In genomic region chr16:79077391-79077790, GRCh38 we compare ENCODE assay signal across 28 cellular contexts.
"Had no signal": no experiment of that assay in that cellular context is flagged by ENCODE, and none has a peak within 500 bp of the region (broad histone marks: within the 10 kb centered on the region; RNA-seq: fewer than 3 reads in every experiment).

No MANE protein-coding gene starts in this region.

- H3K27me3 ChIP-seq: breast epithelium, foreskin keratinocyte, right atrium auricular region, uterus had no signal

- H3K27me3 Mint-ChIP-seq: central memory CD8-positive, alpha-beta T cell had no signal

- H3K9me3 Mint-ChIP-seq: central memory CD8-positive, alpha-beta T cell; dendritic cell treated with granulocyte-macrophage colony-stimulating factor and Interleukin-4, amounts not matched to agents 40 ng/mL and 50 ng/mL, for 4 days; endodermal cell; natural killer cell treated with Interleukin-12 subunit alpha and Interleukin-12 subunit beta and Interleukin-15 and Interleukin-18, amount 100 ng/mL, for 72 hours had no signal

- ATAC-seq: esophagus mucosa; foreskin keratinocyte; heart right ventricle; left lung; lower lobe of right lung; natural killer cell treated with Interleukin-12 subunit alpha and Interleukin-12 subunit beta and Interleukin-15 and Interleukin-18, amount 100 ng/mL, for 72 hours; SK-N-SH treated with all-trans-retinoic acid at 6 μM for 48 hours; T-helper 17 cell had no signal

- H3K4me2 ChIP-seq: smooth muscle cell had no signal

- H3K9me3 ChIP-seq: breast epithelium, heart right ventricle, left lung, lower lobe of right lung, right atrium auricular region, thoracic aorta, uterus had no signal

- H3K36me3 Mint-ChIP-seq: natural killer cell treated with Interleukin-12 subunit alpha and Interleukin-12 subunit beta and Interleukin-15 and Interleukin-18, amount 100 ng/mL, for 72 hours had no signal

- H3K27ac ChIP-seq: breast epithelium, foreskin keratinocyte, heart right ventricle, left lung, lower lobe of right lung, right atrium auricular region, thoracic aorta, uterus had no signal

- H3K27ac Mint-ChIP-seq: dendritic cell treated with granulocyte-macrophage colony-stimulating factor and Interleukin-4, amounts not matched to agents 40 ng/mL and 50 ng/mL, for 4 days; endodermal cell had no signal

- FAIRE-seq: islet of Langerhans had no signal

- H3K4me3 Mint-ChIP-seq: central memory CD8-positive, alpha-beta T cell; dendritic cell treated with granulocyte-macrophage colony-stimulating factor and Interleukin-4, amounts not matched to agents 40 ng/mL and 50 ng/mL, for 4 days; endodermal cell; T-helper 17 cell had no signal

- H3K36me3 ChIP-seq: breast epithelium, heart right ventricle, left lung, lower lobe of right lung, right atrium auricular region, thoracic aorta, uterus had no signal

- DNase-seq: activated CD4-positive, alpha-beta T cell treated with anti-CD3 and anti-CD28 coated beads for 1 hour; activated CD8-positive, alpha-beta memory T cell treated with anti-CD3 and anti-CD28 coated beads for 24 hours; activated CD8-positive, alpha-beta memory T cell treated with anti-CD3 and anti-CD28 coated beads, Interleukin-2, amount 50 U/mL, for 4 hours; activated gamma-delta T cell; activated naive CD4-positive, alpha-beta T cell treated with anti-CD3 and anti-CD28 coated beads, Interleukin-2, amount 50 U/mL, for 16 hours; activated T-cell treated with anti-CD3 and anti-CD28 coated beads, Interleukin-2, amount 50 U/mL, for 1 hour; endodermal cell; foreskin keratinocyte; heart right ventricle; left lung; lower lobe of right lung; mesenchymal stem cell; stimulated activated CD4-positive, alpha-beta T cell treated with anti-CD3 and anti-CD28 coated beads, Interleukin-2, amount 100 ng/mL, for 24 hours; stimulated activated naive CD4-positive, alpha-beta T cell; T-helper 17 cell; T1000; trophoblast cell; uterus had no signal

- H3K4me1 ChIP-seq: breast epithelium, foreskin keratinocyte, left lung, lower lobe of right lung, right atrium auricular region, uterus had no signal

- H3K4me3 ChIP-seq: breast epithelium, heart right ventricle, left lung, lower lobe of right lung, right atrium auricular region, smooth muscle cell, thoracic aorta, uterus had no signal
